In genomic region chr2:236941551-236941950, GRCh38 we compare ENCODE assay signal across 24 cellular contexts.
"Had no signal": no experiment of that assay in that cellular context is flagged by ENCODE, and none has a peak within 500 bp of the region (broad histone marks: within the 10 kb centered on the region; RNA-seq: fewer than 3 reads in every experiment).

No MANE protein-coding gene starts in this region.

- H3K27me3 ChIP-seq: testis, thyroid gland, transverse colon, upper lobe of left lung had no signal

- H2AFZ ChIP-seq: parathyroid adenoma had no signal

- H3K4me1 ChIP-seq: parathyroid adenoma, psoas muscle, transverse colon had no signal

- ATAC-seq: mucosa of descending colon; natural killer cell treated with Interleukin-12 subunit alpha and Interleukin-12 subunit beta and Interleukin-15 and Interleukin-18, amount 100 ng/mL, for 72 hours; psoas muscle; sciatic nerve; stimulated activated memory B cell treated with anti-CD40 and anti-IgM and Interleukin-4, amounts not matched to agents 10 μg/mL and 1 μg/mL and 100 μg/mL, for 72 hours; stimulated activated naive CD8-positive, alpha-beta T cell treated with anti-CD3 and anti-CD28 coated beads, Interleukin-15, amount 100 ng/mL, for 72 hours had no signal

- DNase-seq: hypothalamus; immature natural killer cell; left ventricle myocardium inferior; mammary epithelial cell; midbrain; mucosa of descending colon; naive thymus-derived CD4-positive, alpha-beta T cell; occipital lobe; psoas muscle; stimulated activated CD4-positive, alpha-beta T cell treated with anti-CD3 and anti-CD28 coated beads, Interleukin-1b, Interleukin-23, amount 100 ng/mL, for 48 hours; stimulated activated CD4-positive, alpha-beta T cell treated with anti-CD3 and anti-CD28 coated beads, Interleukin-2, amount 100 ng/mL, for 48 hours; stimulated activated CD4-positive, alpha-beta T cell treated with anti-CD3 and anti-CD28 coated beads, Interleukin-4, amount 100 ng/mL, for 4 hours; stimulated activated CD8-positive, alpha-beta memory T cell treated with anti-CD3 and anti-CD28 coated beads, Interleukin-4, amount 100 ng/mL, for 48 hours; stimulated activated naive CD4-positive, alpha-beta T cell treated with Interleukin-2 at 50 U/mL for 16 hours; stimulated activated naive CD8-positive, alpha-beta T cell treated with anti-CD3 and anti-CD28 coated beads, Interleukin-15, amount 100 ng/mL, for 72 hours; testis; thyroid gland; transverse colon; upper lobe of left lung had no signal

- H3K9me3 ChIP-seq: left ventricle myocardium inferior, mucosa of descending colon, psoas muscle, testis, thyroid gland, transverse colon, upper lobe of left lung had no signal

- H3K36me3 ChIP-seq: left ventricle myocardium inferior, thyroid gland, transverse colon, upper lobe of left lung had no signal

- H3K4me3 ChIP-seq: left ventricle myocardium inferior, mucosa of descending colon, psoas muscle, skin epidermis, testis, thyroid gland, transverse colon, upper lobe of left lung had no signal

- H3K9ac ChIP-seq: parathyroid adenoma had no signal

- H3K27ac ChIP-seq: left ventricle myocardium inferior, parathyroid adenoma, psoas muscle, skin epidermis, testis, thyroid gland, transverse colon, upper lobe of left lung had no signal
